Comparison of ENCODE assay signal across 8 cellular contexts in the genomic region with DNA sequence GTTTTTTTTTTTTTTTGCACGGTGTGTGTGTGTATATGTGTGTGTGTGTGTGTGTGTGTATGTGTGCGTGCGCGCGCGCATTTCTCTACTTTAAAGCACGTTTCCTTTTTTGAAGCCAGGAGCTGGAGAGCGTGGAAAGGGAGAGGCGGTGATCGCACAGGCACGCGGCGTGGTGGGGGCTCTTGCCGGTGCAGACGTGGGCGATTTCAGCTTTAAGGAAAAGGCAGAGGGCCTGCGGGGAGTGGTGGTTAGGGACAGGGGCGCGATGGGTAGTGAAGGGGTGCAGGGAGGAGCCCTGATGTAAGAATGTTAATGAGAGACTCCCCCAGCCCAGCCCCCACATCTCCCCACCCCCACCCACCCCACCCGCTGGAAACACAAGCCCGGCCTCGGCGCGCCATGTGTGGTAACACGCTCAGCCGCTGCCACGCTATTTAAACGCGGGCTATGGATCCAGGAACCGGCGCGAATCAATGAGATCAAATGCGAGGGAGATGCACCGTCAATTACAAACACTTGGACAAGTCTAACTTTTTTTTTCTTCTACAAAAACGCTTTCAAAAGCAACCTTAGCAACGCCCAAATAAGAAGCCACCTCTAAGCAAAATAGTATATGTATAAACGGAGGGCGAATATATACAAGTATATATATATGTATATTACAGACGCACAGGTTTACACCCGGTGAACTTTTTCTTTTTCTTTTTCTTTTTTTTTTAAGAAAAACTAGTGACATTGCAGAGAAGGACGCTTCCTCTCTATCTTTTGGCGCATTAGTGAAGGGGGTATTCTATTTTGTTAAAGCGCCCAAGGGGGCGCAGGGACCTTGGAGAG. TPM values are rescaled to one million over a fixed set of nuclear protein-coding genes. Genes with fewer than 3 reads are reported as not detected.
DNase-seq lines count a peak whose midpoint lies in the region; ATAC-seq and TF ChIP-seq lines count a peak whose summit lies in the region.

A gene with protein sequence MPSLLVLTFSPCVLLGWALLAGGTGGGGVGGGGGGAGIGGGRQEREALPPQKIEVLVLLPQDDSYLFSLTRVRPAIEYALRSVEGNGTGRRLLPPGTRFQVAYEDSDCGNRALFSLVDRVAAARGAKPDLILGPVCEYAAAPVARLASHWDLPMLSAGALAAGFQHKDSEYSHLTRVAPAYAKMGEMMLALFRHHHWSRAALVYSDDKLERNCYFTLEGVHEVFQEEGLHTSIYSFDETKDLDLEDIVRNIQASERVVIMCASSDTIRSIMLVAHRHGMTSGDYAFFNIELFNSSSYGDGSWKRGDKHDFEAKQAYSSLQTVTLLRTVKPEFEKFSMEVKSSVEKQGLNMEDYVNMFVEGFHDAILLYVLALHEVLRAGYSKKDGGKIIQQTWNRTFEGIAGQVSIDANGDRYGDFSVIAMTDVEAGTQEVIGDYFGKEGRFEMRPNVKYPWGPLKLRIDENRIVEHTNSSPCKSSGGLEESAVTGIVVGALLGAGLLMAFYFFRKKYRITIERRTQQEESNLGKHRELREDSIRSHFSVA (plus strand): TSS at position 463 of the 834 bp plus-strand sequence. CDS start 456 bp downstream, outside the sequence.

- no peak within 1 kb of the TSS for H3K27ac Mint-ChIP-seq in activated CD4-positive, alpha-beta T cell treated with anti-CD3 and anti-CD28 coated beads for 36 hours
- H3K27ac Mint-ChIP-seq in WTC11 (no peak within 1 kb of the TSS), glutamatergic neuron (ENCODE audit: unreplicated experiment) (no peak within 1 kb of the TSS), osteocyte (ENCODE audit: unreplicated experiment) (peak within 1 kb of the TSS; percentile 98)

- ATAC-seq in activated CD4-positive, alpha-beta T cell treated with anti-CD3 and anti-CD28 coated beads for 36 hours: no peak
- ATAC-seq in WTC11: no peak

- CTCF ChIA-PET in activated CD4-positive, alpha-beta T cell treated with anti-CD3 and anti-CD28 coated beads for 36 hours (lab: Charles Lee): interaction anchor here (0.6 to 0.7 kb wide), 3 partner anchors 49 to 1048 kb away, joined by 3 to 4 read pairs (median 3); no protein-coding TSS in a partner anchor
- CTCF ChIA-PET in WTC11 (lab: Charles Lee): interaction anchor here (0.8 to 1.0 kb wide), 2 partner anchors 20 to 128 kb away, joined by 3 to 5 read pairs; no protein-coding TSS in a partner anchor

- peaks cover 68% of the 10 kb centered on the region for H3K27me3 Mint-ChIP-seq in activated CD4-positive, alpha-beta T cell treated with anti-CD3 and anti-CD28 coated beads for 36 hours
- H3K27me3 Mint-ChIP-seq in WTC11 (ENCODE audit: low read depth) (peaks cover 86% of the 10 kb centered on the region), glutamatergic neuron (ENCODE audit: unreplicated experiment) (peaks cover 16% of the 10 kb centered on the region), osteocyte (ENCODE audit: unreplicated experiment) (no peaks in the 10 kb centered on the region)

- intact Hi-C loops in activated CD4-positive, alpha-beta T cell treated with anti-CD3 and anti-CD28 coated beads for 36 hours (cut with DNase I, micrococcal nuclease): loop anchor here in 1 of 2 experiments (5.0 to 10.0 kb wide), 2 partner anchors 591 to 1224 kb away; a partner anchor contains a TSS

- TF ChIP-seq CTCF in WTC11 (IDR thresholded peaks at IDR 0.05) (no peak), glutamatergic neuron (IDR thresholded peaks at IDR 0.05; ENCODE audit: partially characterized antibody, unreplicated experiment) (no peak), osteocyte (IDR thresholded peaks at IDR 0.05) (no peak)

- H3K4me1 Mint-ChIP-seq in activated CD4-positive, alpha-beta T cell treated with anti-CD3 and anti-CD28 coated beads for 36 hours: peaks cover 27% of the 10 kb centered on the region
- H3K4me1 Mint-ChIP-seq in WTC11: peaks cover 44% of the 10 kb centered on the region
- no peaks in the 10 kb centered on the region for H3K4me1 Mint-ChIP-seq in glutamatergic neuron (ENCODE audit: low read depth, unreplicated experiment)
- H3K4me1 Mint-ChIP-seq in osteocyte (ENCODE audit: unreplicated experiment): peaks cover 46% of the 10 kb centered on the region

- no peaks in the 10 kb centered on the region for H3K9me3 Mint-ChIP-seq in activated CD4-positive, alpha-beta T cell treated with anti-CD3 and anti-CD28 coated beads for 36 hours (ENCODE audit: low read depth)
- H3K9me3 Mint-ChIP-seq in WTC11: no peaks in the 10 kb centered on the region
- peaks cover 5% of the 10 kb centered on the region for H3K9me3 Mint-ChIP-seq in glutamatergic neuron (ENCODE audit: unreplicated experiment)
- H3K9me3 Mint-ChIP-seq in osteocyte (ENCODE audit: unreplicated experiment): no peaks in the 10 kb centered on the region

- H3K4me3 Mint-ChIP-seq in activated CD4-positive, alpha-beta T cell treated with anti-CD3 and anti-CD28 coated beads for 36 hours: peak within 1 kb of the TSS; percentile 68
- H3K4me3 Mint-ChIP-seq in WTC11 (peak within 1 kb of the TSS; percentile 75), glutamatergic neuron (ENCODE audit: unreplicated experiment) (peak within 1 kb of the TSS; percentile 78), osteocyte (ENCODE audit: unreplicated experiment) (peak within 1 kb of the TSS; percentile 83)

- POLR2A ChIA-PET in activated CD4-positive, alpha-beta T cell treated with anti-CD3 and anti-CD28 coated beads for 36 hours (lab: Charles Lee): no interaction called here
- POLR2A ChIA-PET in WTC11 (lab: Charles Lee): no interaction called here

- peak; percentile 34 for DNase-seq in activated CD4-positive, alpha-beta T cell treated with anti-CD3 and anti-CD28 coated beads for 36 hours
- DNase-seq in activated CD4-positive, alpha-beta T cell treated with anti-CD3 and anti-CD28 coated beads for 4 hours: no peak
- DNase-seq in WTC11 (ENCODE audit: low spot score) (peak; percentile 22), glutamatergic neuron (peak; percentile 36), osteocyte (ENCODE audit: extremely low spot score, unreplicated experiment) (no peak), HT-29 (ENCODE audit: low spot score) (no peak), NCI-H146 treated with DMSO at 0.1 percent for 48 hours (lab: John Stamatoyannopoulos, UW; ENCODE audit: unreplicated experiment) (no peak), NCI-H187 treated with DMSO at 0.1 percent for 48 hours (lab: John Stamatoyannopoulos, UW) (no peak)

- no peaks in the 10 kb centered on the region for H3K36me3 Mint-ChIP-seq in activated CD4-positive, alpha-beta T cell treated with anti-CD3 and anti-CD28 coated beads for 36 hours (ENCODE audit: low read depth)
- H3K36me3 Mint-ChIP-seq in WTC11 (no peaks in the 10 kb centered on the region), glutamatergic neuron (ENCODE audit: unreplicated experiment) (no peaks in the 10 kb centered on the region), osteocyte (ENCODE audit: unreplicated experiment) (peaks cover 3% of the 10 kb centered on the region)

TF ChIP-seq in WTC11, 78 proteins besides CTCF, POLR2A, EP300 and RAD21:
- TF ChIP-seq, protein P1, sequence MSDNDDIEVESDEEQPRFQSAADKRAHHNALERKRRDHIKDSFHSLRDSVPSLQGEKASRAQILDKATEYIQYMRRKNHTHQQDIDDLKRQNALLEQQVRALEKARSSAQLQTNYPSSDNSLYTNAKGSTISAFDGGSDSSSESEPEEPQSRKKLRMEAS (CRISPR knock-in tag; IDR thresholded peaks at IDR 0.05): 0 out of 2 replicates have a peak, but pooled peaks have one; percentile 8
- TF ChIP-seq ZNF219 (CRISPR knock-in tag; IDR thresholded peaks at IDR 0.05; ENCODE audit: borderline replicate concordance): no peak

RNA-seq across cellular contexts. Expression of the gene that starts here (rescaled TPM):
- total RNA-seq in activated CD4-positive, alpha-beta T cell treated with anti-CD3 and anti-CD28 coated beads for 36 hours: under 1 TPM; 0.05 to 0.09 TPM
- total RNA-seq in WTC11 (2021): 0.05 to 0.23 TPM (median 0.09 TPM) in 3 replicates
- not detected for total RNA-seq in glutamatergic neuron (ENCODE audit: unreplicated experiment)
- 92.2 and 97.4 TPM in 2 replicates for total RNA-seq in osteocyte
- not detected in 2 replicates for total RNA-seq in HT-29 (2014; rRNA removed; shearing (Covaris generic))

Comparison
In these comparisons a context has a peak if more than half of its experiments do, and no peak if none do; other contexts are left out.
1. RNA of the gene that starts here (total RNA-seq): 92.2 to 97.4 TPM in osteocyte; 0.05 to 0.09 TPM in activated CD4-positive, alpha-beta T cell treated with anti-CD3 and anti-CD28 coated beads for 36 hours, 0.05 to 0.23 TPM in WTC11, not detected in glutamatergic neuron (single experiment) and not detected in HT-29; every median in the first group is over 10 times any median in the second.
2. Peak in DNase-seq in activated CD4-positive, alpha-beta T cell treated with anti-CD3 and anti-CD28 coated beads for 36 hours; RNA of the gene not detected or under 1 TPM.
3. Peak in DNase-seq in WTC11; RNA of the gene not detected or under 1 TPM.
4. Peak in DNase-seq in glutamatergic neuron; RNA of the gene not detected or under 1 TPM.
5. Peak in every context shown above with its lines, with median percentiles within 50 percentile points of each other: H3K4me3 Mint-ChIP-seq.